In the genomic region with DNA sequence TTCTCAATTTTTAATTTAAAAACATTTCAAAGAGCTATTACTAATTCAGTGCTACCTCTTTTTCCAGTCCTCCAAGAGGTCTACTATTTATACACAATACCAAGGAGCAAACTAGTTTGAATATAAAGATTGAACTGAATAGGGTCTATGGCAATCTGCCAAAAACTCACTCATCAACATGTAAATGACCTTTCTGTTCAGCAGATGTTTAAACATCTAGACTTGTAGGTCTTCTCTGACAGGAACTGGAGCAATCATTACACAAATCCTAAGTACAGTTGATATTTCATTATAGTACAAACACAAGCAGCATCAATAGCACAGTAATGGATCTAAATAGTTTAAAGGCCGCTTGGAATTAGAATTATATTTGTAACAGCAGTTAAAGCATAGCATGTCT, we compare ENCODE assay signal across 1 cellular context.
TF ChIP-seq lines count a peak whose summit lies in the region.

No MANE protein-coding gene starts in this region.

TF ChIP-seq in HepG2, 621 proteins besides CTCF, POLR2A, EP300 and RAD21 (continued from another document):
- TF ChIP-seq, protein P1, sequence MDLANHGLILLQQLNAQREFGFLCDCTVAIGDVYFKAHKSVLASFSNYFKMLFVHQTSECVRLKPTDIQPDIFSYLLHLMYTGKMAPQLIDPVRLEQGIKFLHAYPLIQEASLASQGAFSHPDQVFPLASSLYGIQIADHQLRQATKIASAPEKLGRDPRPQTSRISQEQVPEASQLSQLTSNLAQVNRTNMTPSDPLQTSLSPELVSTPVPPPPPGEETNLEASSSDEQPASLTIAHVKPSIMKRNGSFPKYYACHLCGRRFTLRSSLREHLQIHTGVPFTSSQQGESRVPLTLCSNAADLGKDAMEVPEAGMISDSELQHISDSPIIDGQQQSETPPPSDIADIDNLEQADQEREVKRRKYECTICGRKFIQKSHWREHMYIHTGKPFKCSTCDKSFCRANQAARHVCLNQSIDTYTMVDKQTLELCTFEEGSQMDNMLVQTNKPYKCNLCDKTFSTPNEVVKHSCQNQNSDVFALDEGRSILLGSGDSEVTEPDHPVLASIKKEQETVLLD (CRISPR knock-in tag; IDR thresholded peaks at IDR 0.05; ENCODE audit: low read depth): no peak
- TF ChIP-seq KDM3A (CRISPR knock-in tag; IDR thresholded peaks at IDR 0.05; ENCODE audit: low read depth): no peak
- TF ChIP-seq ZNF792 (CRISPR knock-in tag; IDR thresholded peaks at IDR 0.05): no peak
- no peak for TF ChIP-seq ZFX (CRISPR knock-in tag; IDR thresholded peaks at IDR 0.05; ENCODE audit: low read depth)
- TF ChIP-seq, protein P2, sequence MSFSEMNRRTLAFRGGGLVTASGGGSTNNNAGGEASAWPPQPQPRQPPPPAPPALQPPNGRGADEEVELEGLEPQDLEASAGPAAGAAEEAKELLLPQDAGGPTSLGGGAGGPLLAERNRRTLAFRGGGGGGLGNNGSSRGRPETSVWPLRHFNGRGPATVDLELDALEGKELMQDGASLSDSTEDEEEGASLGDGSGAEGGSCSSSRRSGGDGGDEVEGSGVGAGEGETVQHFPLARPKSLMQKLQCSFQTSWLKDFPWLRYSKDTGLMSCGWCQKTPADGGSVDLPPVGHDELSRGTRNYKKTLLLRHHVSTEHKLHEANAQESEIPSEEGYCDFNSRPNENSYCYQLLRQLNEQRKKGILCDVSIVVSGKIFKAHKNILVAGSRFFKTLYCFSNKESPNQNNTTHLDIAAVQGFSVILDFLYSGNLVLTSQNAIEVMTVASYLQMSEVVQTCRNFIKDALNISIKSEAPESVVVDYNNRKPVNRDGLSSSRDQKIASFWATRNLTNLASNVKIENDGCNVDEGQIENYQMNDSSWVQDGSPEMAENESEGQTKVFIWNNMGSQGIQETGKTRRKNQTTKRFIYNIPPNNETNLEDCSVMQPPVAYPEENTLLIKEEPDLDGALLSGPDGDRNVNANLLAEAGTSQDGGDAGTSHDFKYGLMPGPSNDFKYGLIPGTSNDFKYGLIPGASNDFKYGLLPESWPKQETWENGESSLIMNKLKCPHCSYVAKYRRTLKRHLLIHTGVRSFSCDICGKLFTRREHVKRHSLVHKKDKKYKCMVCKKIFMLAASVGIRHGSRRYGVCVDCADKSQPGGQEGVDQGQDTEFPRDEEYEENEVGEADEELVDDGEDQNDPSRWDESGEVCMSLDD (CRISPR knock-in tag; IDR thresholded peaks at IDR 0.05; ENCODE audit: borderline replicate concordance): no peak
- no peak for TF ChIP-seq ZNF709 (CRISPR knock-in tag; IDR thresholded peaks at IDR 0.05)
- TF ChIP-seq, protein P3, sequence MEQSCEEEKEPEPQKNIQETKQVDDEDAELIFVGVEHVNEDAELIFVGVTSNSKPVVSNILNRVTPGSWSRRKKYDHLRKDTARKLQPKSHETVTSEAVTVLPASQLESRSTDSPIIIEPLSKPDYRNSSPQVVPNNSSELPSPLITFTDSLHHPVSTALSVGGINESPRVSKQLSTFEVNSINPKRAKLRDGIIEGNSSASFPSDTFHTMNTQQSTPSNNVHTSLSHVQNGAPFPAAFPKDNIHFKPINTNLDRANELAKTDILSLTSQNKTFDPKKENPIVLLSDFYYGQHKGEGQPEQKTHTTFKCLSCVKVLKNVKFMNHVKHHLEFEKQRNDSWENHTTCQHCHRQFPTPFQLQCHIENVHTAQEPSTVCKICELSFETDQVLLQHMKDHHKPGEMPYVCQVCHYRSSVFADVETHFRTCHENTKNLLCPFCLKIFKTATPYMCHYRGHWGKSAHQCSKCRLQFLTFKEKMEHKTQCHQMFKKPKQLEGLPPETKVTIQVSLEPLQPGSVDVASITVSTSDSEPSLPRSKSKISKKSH (CRISPR knock-in tag; IDR thresholded peaks at IDR 0.05; ENCODE audit: borderline replicate concordance): no peak
- TF ChIP-seq, protein P4, sequence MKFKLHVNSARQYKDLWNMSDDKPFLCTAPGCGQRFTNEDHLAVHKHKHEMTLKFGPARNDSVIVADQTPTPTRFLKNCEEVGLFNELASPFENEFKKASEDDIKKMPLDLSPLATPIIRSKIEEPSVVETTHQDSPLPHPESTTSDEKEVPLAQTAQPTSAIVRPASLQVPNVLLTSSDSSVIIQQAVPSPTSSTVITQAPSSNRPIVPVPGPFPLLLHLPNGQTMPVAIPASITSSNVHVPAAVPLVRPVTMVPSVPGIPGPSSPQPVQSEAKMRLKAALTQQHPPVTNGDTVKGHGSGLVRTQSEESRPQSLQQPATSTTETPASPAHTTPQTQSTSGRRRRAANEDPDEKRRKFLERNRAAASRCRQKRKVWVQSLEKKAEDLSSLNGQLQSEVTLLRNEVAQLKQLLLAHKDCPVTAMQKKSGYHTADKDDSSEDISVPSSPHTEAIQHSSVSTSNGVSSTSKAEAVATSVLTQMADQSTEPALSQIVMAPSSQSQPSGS (CRISPR knock-in tag; IDR thresholded peaks at IDR 0.05): no peak
- TF ChIP-seq ZNF547 (CRISPR knock-in tag; IDR thresholded peaks at IDR 0.05): no peak
- TF ChIP-seq, protein P5, sequence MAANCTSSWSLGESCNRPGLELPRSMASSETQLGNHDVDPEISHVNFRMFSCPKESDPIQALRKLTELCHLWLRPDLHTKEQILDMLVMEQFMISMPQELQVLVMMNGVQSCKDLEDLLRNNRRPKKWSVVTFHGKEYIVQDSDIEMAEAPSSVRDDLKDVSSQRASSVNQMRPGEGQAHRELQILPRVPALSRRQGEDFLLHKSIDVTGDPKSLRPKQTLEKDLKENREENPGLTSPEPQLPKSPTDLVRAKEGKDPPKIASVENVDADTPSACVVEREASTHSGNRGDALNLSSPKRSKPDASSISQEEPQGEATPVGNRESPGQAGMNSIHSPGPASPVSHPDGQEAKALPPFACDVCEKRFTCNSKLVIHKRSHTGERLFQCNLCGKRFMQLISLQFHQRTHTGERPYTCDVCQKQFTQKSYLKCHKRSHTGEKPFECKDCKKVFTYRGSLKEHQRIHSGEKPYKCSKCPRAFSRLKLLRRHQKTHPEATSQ (CRISPR knock-in tag; IDR thresholded peaks at IDR 0.05; ENCODE audit: borderline replicate concordance): no peak
- TF ChIP-seq ZNF317 (CRISPR knock-in tag; IDR thresholded peaks at IDR 0.05): no peak
- no peak for TF ChIP-seq ZNF678 (CRISPR knock-in tag; IDR thresholded peaks at IDR 0.05)
- TF ChIP-seq, protein P6, sequence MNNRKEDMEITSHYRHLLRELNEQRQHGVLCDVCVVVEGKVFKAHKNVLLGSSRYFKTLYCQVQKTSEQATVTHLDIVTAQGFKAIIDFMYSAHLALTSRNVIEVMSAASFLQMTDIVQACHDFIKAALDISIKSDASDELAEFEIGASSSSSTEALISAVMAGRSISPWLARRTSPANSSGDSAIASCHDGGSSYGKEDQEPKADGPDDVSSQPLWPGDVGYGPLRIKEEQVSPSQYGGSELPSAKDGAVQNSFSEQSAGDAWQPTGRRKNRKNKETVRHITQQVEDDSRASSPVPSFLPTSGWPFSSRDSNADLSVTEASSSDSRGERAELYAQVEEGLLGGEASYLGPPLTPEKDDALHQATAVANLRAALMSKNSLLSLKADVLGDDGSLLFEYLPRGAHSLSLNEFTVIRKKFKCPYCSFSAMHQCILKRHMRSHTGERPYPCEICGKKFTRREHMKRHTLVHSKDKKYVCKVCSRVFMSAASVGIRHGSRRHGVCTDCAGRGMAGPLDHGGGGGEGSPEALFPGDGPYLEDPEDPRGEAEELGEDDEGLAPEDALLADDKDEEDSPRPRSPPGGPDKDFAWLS (CRISPR knock-in tag; IDR thresholded peaks at IDR 0.05; ENCODE audit: borderline replicate concordance): no peak
- TF ChIP-seq ZNF468 (CRISPR knock-in tag; IDR thresholded peaks at IDR 0.05): no peak
TF ChIP-seq in HepG2: peak in this region for 0.
